In the genomic region with DNA sequence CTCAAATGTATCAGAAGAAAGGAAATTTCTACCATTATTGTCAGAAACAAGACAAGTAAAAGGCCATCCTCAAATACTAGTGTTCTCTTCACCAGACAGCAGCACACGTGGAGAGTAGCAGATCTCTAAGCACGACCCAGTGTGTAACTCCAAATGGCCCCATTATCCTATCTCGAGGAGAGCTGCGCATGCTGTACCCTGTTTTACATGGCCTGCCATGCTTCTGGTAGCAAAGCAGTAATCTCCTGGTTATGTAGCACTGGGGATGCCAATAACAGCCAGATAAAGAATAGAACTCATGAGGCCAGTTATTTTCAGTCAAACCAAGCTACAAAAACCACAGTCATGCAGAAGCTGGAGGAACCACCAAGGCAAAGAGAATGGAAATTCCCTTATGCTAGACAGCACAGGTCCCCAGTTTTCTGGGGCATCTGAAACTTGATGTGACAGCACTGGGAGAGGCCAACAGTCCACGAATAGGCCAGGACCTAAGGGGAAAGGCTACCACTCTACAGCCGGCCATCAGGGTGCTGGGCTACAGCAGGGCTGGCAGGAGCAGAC, we compare ENCODE assay signal across 7 cellular contexts.
"Had no signal": no experiment of that assay in that cellular context is flagged by ENCODE, and none has a peak within 500 bp of the region (broad histone marks: within the 10 kb centered on the region; RNA-seq: fewer than 3 reads in every experiment).

No MANE protein-coding gene starts in this region.

- H3K36me3 ChIP-seq: transverse colon had no signal

- DNase-seq: activated CD4-positive, alpha-beta T cell treated with anti-CD3 and anti-CD28 coated beads for 48 hours; activated effector memory CD4-positive, alpha-beta T cell treated with anti-CD3 and anti-CD28 coated beads, Interleukin-2, amount 50 U/mL, for 16 hours; anterior cingulate cortex; dorsolateral prefrontal cortex; transverse colon had no signal

- H3K27me3 ChIP-seq: dorsolateral prefrontal cortex, transverse colon had no signal

- H3K4me1 ChIP-seq: transverse colon had no signal

- H3K4me3 ChIP-seq: dorsolateral prefrontal cortex, skin epidermis, transverse colon had no signal

- H3K27ac Mint-ChIP-seq: activated naive CD8-positive, alpha-beta T cell had no signal

- H3K27ac ChIP-seq: dorsolateral prefrontal cortex, transverse colon had no signal

- H3K9me3 ChIP-seq: transverse colon had no signal

- H3K4me3 Mint-ChIP-seq: activated naive CD8-positive, alpha-beta T cell had no signal

- H3K27me3 Mint-ChIP-seq: activated naive CD8-positive, alpha-beta T cell had no signal
